ENCODE assay signal across 10 cellular contexts in the genomic region with DNA sequence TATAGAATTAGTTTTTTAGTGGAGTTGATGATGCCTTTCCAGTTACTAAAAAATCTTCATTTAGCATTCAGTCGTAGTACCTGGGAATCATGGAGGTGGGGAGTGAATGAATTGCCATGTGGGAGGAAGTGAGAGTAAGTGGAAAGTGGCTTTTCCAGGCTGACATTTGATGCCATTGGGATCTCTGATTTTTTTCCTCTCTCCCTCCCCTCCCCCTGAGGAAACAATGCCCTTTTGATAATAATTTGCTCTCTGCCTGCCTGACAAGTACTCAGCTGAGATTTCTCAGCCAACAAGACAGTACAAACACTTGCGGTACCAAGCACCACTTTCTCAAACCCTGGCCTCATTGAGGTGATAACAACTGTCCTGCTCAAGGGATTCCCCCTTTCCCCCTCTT. TPM values are rescaled to one million over a fixed set of nuclear protein-coding genes. Genes with fewer than 3 reads are reported as not detected.
A peak's percentile ranks its signal among the peaks of the same experiment; 100 is the strongest.
DNase-seq lines count a peak whose midpoint lies in the region; ATAC-seq, FAIRE-seq and TF ChIP-seq lines count a peak whose summit lies in the region.
"Had no signal": no experiment of that assay in that cellular context is flagged by ENCODE, and none has a peak within 500 bp of the region (broad histone marks: within the 10 kb centered on the region; RNA-seq: fewer than 3 reads in every experiment).

No MANE protein-coding gene starts in this region.

- no peaks in the 10 kb centered on the region for H3K27me3 Mint-ChIP-seq in osteocyte (ENCODE audit: unreplicated experiment)

- H3K14ac ChIP-seq in H1 (ENCODE audit: insufficient read length), result no peak overlapping the region

- H4K5ac ChIP-seq in H1 (ENCODE audit: insufficient read length, low read depth, low read length), result no peak overlapping the region

- TF ChIP-seq POLR2A in H1 (IDR thresholded peaks at IDR 0.05; ENCODE audit: control extremely low read depth in 1 of 2, low read depth in 2 of 2, low read length in 2 of 2), result no peak

- no peak overlapping the region for H2AFZ ChIP-seq in H1 (ENCODE audit: low read length)

- no peak overlapping the region for H2BK12ac ChIP-seq in H1 (ENCODE audit: low read depth, low read length)

- peak overlapping the region; percentile 90 for H3K4me3 Mint-ChIP-seq in osteocyte (ENCODE audit: unreplicated experiment)

- H3K4me1 Mint-ChIP-seq in osteocyte (ENCODE audit: unreplicated experiment), result peaks cover 54% of the 10 kb centered on the region

- peaks cover 21% of the 10 kb centered on the region for H3K79me1 ChIP-seq in H1 (ENCODE audit: low read depth, low read length)

- H3K79me2 ChIP-seq in H1 (ENCODE audit: control insufficient read depth in 1 of 2, insufficient read depth in 2 of 2, low read length in 2 of 2), result peaks cover 21 to 61% of the 10 kb centered on the region in 2 experiments

- no peaks in the 10 kb centered on the region for H3K27me3 ChIP-seq in Panc1 (ENCODE audit: control insufficient read depth, insufficient read depth, low read length)
- H3K27me3 ChIP-seq in H1 (replicated peaks in 1 of 4; ENCODE audit: control insufficient read depth in 3 of 4, extremely low read depth in 1 of 4, insufficient read depth in 3 of 4, low read length in 3 of 4), result no peaks in the 10 kb centered on the region
- no peaks in the 10 kb centered on the region for H3K27me3 ChIP-seq in MG63

- DNase-seq in GM12864 (ENCODE audit: low read depth), result no peak
- no peak for DNase-seq in Panc1 (ENCODE audit: low read depth, low spot score)
- no peak for DNase-seq in H1 (ENCODE audit: low read depth in 1 of 2, low spot score in 2 of 2)
- DNase-seq in osteocyte (ENCODE audit: extremely low spot score, unreplicated experiment), result no peak
- DNase-seq in MG63, result no peak
- no peak for DNase-seq in cardiac septum (ENCODE audit: low spot score)
- DNase-seq in ecto neural progenitor cell (ENCODE audit: low spot score), result no peak
- DNase-seq: amniotic stem cell had no signal

- BruUV-seq in Panc1 (replicated peaks; lab: Mats Ljungman, UMichigan), result no TSS peak

- POLR2A ChIA-PET in Panc1 (lab: Charles Lee) (interaction anchor here (0.6 to 0.7 kb wide), 2 partner anchors 56 to 135 kb away, joined by 7 to 13 read pairs; no protein-coding TSS in a partner anchor), H1 (lab: Charles Lee; ENCODE audit: partially characterized antibody) (interaction anchor here (0.6 to 3.1 kb wide), 9 partner anchors 9 to 44 kb away, joined by 3 to 11 read pairs (median 4); a partner anchor contains a TSS)

- H3K27ac ChIP-seq in Panc1 (ENCODE audit: low read length), result peak overlapping the region; percentile 85
- no peak overlapping the region for H3K27ac ChIP-seq in H1 (ENCODE audit: low read depth, low read length)

- no peak overlapping the region for H2BK15ac ChIP-seq in H1 (ENCODE audit: low read length)

- H4K91ac ChIP-seq in H1 (replicated peaks; ENCODE audit: insufficient read length, low read length), result no peak overlapping the region

- H3K18ac ChIP-seq in H1 (ENCODE audit: extremely low read depth, low read length), result no peak overlapping the region

- peak overlapping the region; percentile 77 for H3K4me3 ChIP-seq in GM12864 (ENCODE audit: low read depth, low read length)
- H3K4me3 ChIP-seq in Panc1 (ENCODE audit: low read depth in 2 of 2, low read length in 2 of 2), result peak overlapping the region; percentile 62 to 86
- peak overlapping the region in 2 of 4 experiments; percentile 70 to 97; a peak in 1 of 8 replicates for H3K4me3 ChIP-seq in H1 (ENCODE audit: extremely low read depth in 1 of 4, insufficient read depth in 2 of 4, low read depth in 3 of 4, low read length in 4 of 4)
- no peak overlapping the region; the same call in 1 of the 2 replicates for H3K4me3 ChIP-seq in MG63

- H3K9me3 Mint-ChIP-seq in osteocyte (ENCODE audit: unreplicated experiment), result no peaks in the 10 kb centered on the region

- no peak overlapping the region for H2BK20ac ChIP-seq in H1 (ENCODE audit: low read length)

- H3K23ac ChIP-seq in H1 (ENCODE audit: insufficient read length), result no peak overlapping the region

- no peak for FAIRE-seq in H1 (lab: Jason Lieb, UNC)

- CTCF ChIA-PET in Panc1 (lab: Charles Lee), result interaction anchor here (0.9 kb wide), 1 partner anchor 123 kb away, joined by 3 read pairs; no protein-coding TSS in a partner anchor
- CTCF ChIA-PET in H1 (lab: Charles Lee; ENCODE audit: partially characterized antibody), result interaction anchor here (1.1 kb wide), 1 partner anchor 122 kb away, joined by 4 read pairs; no protein-coding TSS in a partner anchor

- ATAC-seq in Panc1 (no peak), HG02798 (IDR thresholded peaks at IDR 0.05; ENCODE audit: poor library complexity, unreplicated experiment) (no peak)

- intact Hi-C loops in Panc1 (cut with micrococcal nuclease; ENCODE audit: unreplicated experiment), result no loop called here
- intact Hi-C loops in cardiac septum (cut with DNase I), result no loop called here

- no peak overlapping the region for H3K27ac Mint-ChIP-seq in osteocyte (ENCODE audit: unreplicated experiment)

- H2AK5ac ChIP-seq in H1 (ENCODE audit: low read depth, low read length), result no peak overlapping the region

- H4K8ac ChIP-seq in H1 (ENCODE audit: extremely low read depth, insufficient read depth, low read length), result no peak overlapping the region

- H3K36me3 Mint-ChIP-seq in osteocyte (ENCODE audit: unreplicated experiment), result peaks cover 26% of the 10 kb centered on the region

- H3K36me3 ChIP-seq in Panc1 (ENCODE audit: control insufficient read depth, insufficient read depth, low read length) (peaks cover 33% of the 10 kb centered on the region), H1 (ENCODE audit: control insufficient read depth in 2 of 4, insufficient read depth in 4 of 4, low read length in 3 of 4) (peaks cover 0 to 45% (median 23%) of the 10 kb centered on the region in 4 experiments; a peak in 7 of 8 replicates), MG63 (peaks cover 57% of the 10 kb centered on the region)

- peaks cover 8% of the 10 kb centered on the region for H3K23me2 ChIP-seq in H1 (ENCODE audit: low read depth, low read length)

- peak overlapping the region; percentile 81 to 88; a peak in 3 of 4 replicates for H3K4me2 ChIP-seq in H1 (ENCODE audit: insufficient read depth in 1 of 2, low read depth in 2 of 2, low read length in 2 of 2)

- H3K9ac ChIP-seq in H1 (replicated peaks in 1 of 4; ENCODE audit: extremely low read depth in 1 of 4, low read depth in 3 of 4, low read length in 3 of 4), result no peak overlapping the region; a peak in 1 of 7 replicates

- TF ChIP-seq CTCF in GM12864 (IDR thresholded peaks at IDR 0.05; ENCODE audit: low read depth, low read length, missing control alignments), result no peak
- no peak for TF ChIP-seq CTCF in Panc1 (IDR thresholded peaks at IDR 0.05)
- no peak for TF ChIP-seq CTCF in H1 (IDR thresholded peaks at IDR 0.05; ENCODE audit: control extremely low read depth in 1 of 3, insufficient read depth in 1 of 3, low read depth in 1 of 3, low read length in 3 of 3)
- TF ChIP-seq CTCF in osteocyte (IDR thresholded peaks at IDR 0.05), result no peak

- no peak for TF ChIP-seq RAD21 in H1 (IDR thresholded peaks at IDR 0.05 in 1 of 2, conservative IDR thresholded peaks at IDR 0.05 in 1 of 2; ENCODE audit: low read depth in 2 of 2, low read length in 2 of 2)

- H2BK120ac ChIP-seq in H1 (replicated peaks; ENCODE audit: low read depth, low read length), result no peak overlapping the region

- in situ Hi-C loops in Panc1 (cut with HindIII; ENCODE audit: low pct_unique_long_range_greater_than_20kb, low sequenced_read_pairs), result no loop called here

- H4K20me1 ChIP-seq in H1 (replicated peaks in 1 of 2; ENCODE audit: control insufficient read depth in 1 of 2, insufficient read depth in 2 of 2, low read length in 2 of 2), result peaks cover 9 to 26% of the 10 kb centered on the region in 2 experiments

- no peak overlapping the region for H3K56ac ChIP-seq in H1 (replicated peaks; ENCODE audit: insufficient read length, low read depth, low read length)

- WGBS in H1 (ENCODE audit: extremely low coverage in 1 of 2, insufficient coverage in 1 of 2, insufficient read length in 1 of 2, insufficient replicate concordance in 2 of 2, low coverage in 1 of 2, low lambda C conversion rate in 2 of 2, missing lambda C conversion rate in 1 of 2), 2 experiments, result 92% methylated on average over 2 of the region's 2 CpGs; no CpG with 5 or more reads in 1 of the 2 experiments

- no peak overlapping the region for H2BK5ac ChIP-seq in H1 (ENCODE audit: low read depth, low read length)

- H3K4ac ChIP-seq in H1 (replicated peaks; ENCODE audit: insufficient read length, low read depth, low read length), result no peak overlapping the region

- peaks cover 42% of the 10 kb centered on the region for H3K4me1 ChIP-seq in Panc1 (ENCODE audit: control insufficient read depth, insufficient read depth, low read length)
- peaks cover 5 to 17% (median 6%) of the 10 kb centered on the region in 4 experiments for H3K4me1 ChIP-seq in H1 (replicated peaks in 1 of 4; ENCODE audit: control insufficient read depth in 3 of 4, insufficient read depth in 4 of 4, low read length in 3 of 4)

- H3K9me3 ChIP-seq in Panc1 (ENCODE audit: control insufficient read depth, insufficient read depth, low read depth, low read length) (no peaks in the 10 kb centered on the region), H1 (ENCODE audit: insufficient read depth in 2 of 2, low read depth in 1 of 2, low read length in 1 of 2) (no peaks in the 10 kb centered on the region), MG63 (no peaks in the 10 kb centered on the region)

- no peak for TF ChIP-seq EP300 in H1 (IDR thresholded peaks at IDR 0.05; ENCODE audit: borderline replicate concordance in 1 of 2, low read depth in 2 of 2, low read length in 2 of 2)

RNA-seq across cellular contexts. Expression of a gene that starts 2.2 kb away (rescaled TPM):
- total RNA-seq in Panc1 (2021; ENCODE audit: unreplicated experiment) (223 TPM), osteocyte (100 and 102 TPM in 2 replicates), cardiac septum (46.1 TPM)
- 149 TPM for polyA plus RNA-seq in Panc1 (2012; ENCODE audit: insufficient read length)
- total RNA-seq in H1 (2021; fragmentation: NEBNext Ultra II Directional; extraction: Animal tissue kit (Norgen Biotek cat#: 25700)), result 75.3 and 75.9 TPM in 2 replicates
- polyA plus RNA-seq in H1 (2011; rRNA removed), result 73.4 and 76.4 TPM in 2 replicates
- polyA plus RNA-seq in H1 (2011; cell fraction: cytosol; rRNA removed), result 82.1 TPM
- polyA plus RNA-seq in H1 (2011; cell fraction: nucleus; rRNA removed), result 74.8 TPM
- 58.5 to 64.1 TPM (median 60.6 TPM) in 4 replicates for polyA plus RNA-seq in H1 (2012, experiment 1 of 2)
- polyA plus RNA-seq in H1 (2012, experiment 2 of 2), result 68.7 TPM
- polyA plus RNA-seq in H1 (2013, experiment 1 of 2), result 49.0 TPM
- polyA plus RNA-seq in H1 (2013, experiment 2 of 2), result 48.4 TPM
- 94.4 and 101 TPM in 2 replicates for polyA minus RNA-seq in H1 (2011; rRNA and poly(A)+ RNA removed)
- 47.7 TPM for polyA minus RNA-seq in H1 (2011; cell fraction: cytosol; rRNA and poly(A)+ RNA removed)
- 63.5 TPM for polyA minus RNA-seq in H1 (2011; cell fraction: nucleus; rRNA and poly(A)+ RNA removed)
- total RNA-seq in MG63 (2014; rRNA removed; shearing (Covaris generic); ENCODE audit: low replicate concordance), result 106 and 126 TPM in 2 replicates

RNA-seq across cellular contexts. Expression of a gene that starts 17.8 kb away (rescaled TPM):
- total RNA-seq in Panc1 (2021; ENCODE audit: unreplicated experiment) (296 TPM), osteocyte (42.3 and 44.2 TPM in 2 replicates), cardiac septum (283 TPM)
- 413 TPM for polyA plus RNA-seq in Panc1 (2012; ENCODE audit: insufficient read length)
- total RNA-seq in H1 (2021; fragmentation: NEBNext Ultra II Directional; extraction: Animal tissue kit (Norgen Biotek cat#: 25700)), result 117 and 129 TPM in 2 replicates
- 629 and 1,042 TPM in 2 replicates for polyA plus RNA-seq in H1 (2011; rRNA removed)
- 426 TPM for polyA plus RNA-seq in H1 (2011; cell fraction: cytosol; rRNA removed)
- 307 TPM for polyA plus RNA-seq in H1 (2011; cell fraction: nucleus; rRNA removed)
- polyA plus RNA-seq in H1 (2012, experiment 1 of 2), result 227 to 317 TPM (median 267 TPM) in 4 replicates
- polyA plus RNA-seq in H1 (2012, experiment 2 of 2), result 355 TPM
- 278 TPM for polyA plus RNA-seq in H1 (2013, experiment 1 of 2)
- 273 TPM for polyA plus RNA-seq in H1 (2013, experiment 2 of 2)
- 73.1 and 99.2 TPM in 2 replicates for polyA minus RNA-seq in H1 (2011; rRNA and poly(A)+ RNA removed)
- polyA minus RNA-seq in H1 (2011; cell fraction: cytosol; rRNA and poly(A)+ RNA removed), result 28.3 TPM
- 62.3 TPM for polyA minus RNA-seq in H1 (2011; cell fraction: nucleus; rRNA and poly(A)+ RNA removed)
- total RNA-seq in MG63 (2014; rRNA removed; shearing (Covaris generic); ENCODE audit: low replicate concordance), result 179 and 190 TPM in 2 replicates

RNA-seq across cellular contexts. Expression of a gene that starts 34.3 kb away (rescaled TPM):
- 371 TPM for total RNA-seq in Panc1 (2021; ENCODE audit: unreplicated experiment)
- 299 TPM for polyA plus RNA-seq in Panc1 (2012; ENCODE audit: insufficient read length)
- total RNA-seq in H1 (2021; fragmentation: NEBNext Ultra II Directional; extraction: Animal tissue kit (Norgen Biotek cat#: 25700)), result 130 and 133 TPM in 2 replicates
- 132 and 134 TPM in 2 replicates for polyA plus RNA-seq in H1 (2011; rRNA removed)
- polyA plus RNA-seq in H1 (2011; cell fraction: cytosol; rRNA removed), result 155 TPM
- polyA plus RNA-seq in H1 (2011; cell fraction: nucleus; rRNA removed), result 87.7 TPM
- 148 to 187 TPM (median 180 TPM) in 4 replicates for polyA plus RNA-seq in H1 (2012, experiment 1 of 2)
- 75.0 TPM for polyA plus RNA-seq in H1 (2012, experiment 2 of 2)
- polyA plus RNA-seq in H1 (2013, experiment 1 of 2), result 96.7 TPM
- polyA plus RNA-seq in H1 (2013, experiment 2 of 2), result 108 TPM
- polyA minus RNA-seq in H1 (2011; rRNA and poly(A)+ RNA removed), result 83.1 and 86.2 TPM in 2 replicates
- polyA minus RNA-seq in H1 (2011; cell fraction: cytosol; rRNA and poly(A)+ RNA removed), result 56.1 TPM
- polyA minus RNA-seq in H1 (2011; cell fraction: nucleus; rRNA and poly(A)+ RNA removed), result 38.1 TPM
- 125 and 135 TPM in 2 replicates for total RNA-seq in osteocyte
- total RNA-seq in MG63 (2014; rRNA removed; shearing (Covaris generic); ENCODE audit: low replicate concordance), result 266 and 293 TPM in 2 replicates
- 76.1 TPM for total RNA-seq in cardiac septum

RNA-seq across cellular contexts. Expression of a gene that starts 58.0 kb away (rescaled TPM):
- total RNA-seq in Panc1 (2021; ENCODE audit: unreplicated experiment) (0.77 TPM), osteocyte (not detected in 2 replicates), cardiac septum (not detected)
- polyA plus RNA-seq in Panc1 (2012; ENCODE audit: insufficient read length), result 1.6 TPM
- total RNA-seq in H1 (2021; fragmentation: NEBNext Ultra II Directional; extraction: Animal tissue kit (Norgen Biotek cat#: 25700)), result not detected in 2 replicates
- polyA plus RNA-seq in H1 (2011; rRNA removed), result 0.14 and 0.16 TPM in 2 replicates
- not detected for polyA plus RNA-seq in H1 (2011; cell fraction: cytosol; rRNA removed)
- not detected for polyA plus RNA-seq in H1 (2011; cell fraction: nucleus; rRNA removed)
- 0.29 to 0.34 TPM in 2 of 4 replicates, not detected in the others for polyA plus RNA-seq in H1 (2012, experiment 1 of 2)
- polyA plus RNA-seq in H1 (2012, experiment 2 of 2), result not detected
- 0.39 TPM for polyA plus RNA-seq in H1 (2013, experiment 1 of 2)
- polyA plus RNA-seq in H1 (2013, experiment 2 of 2), result 0.66 TPM
- 0.39 TPM in 1 of 2 replicates, not detected in the other for polyA minus RNA-seq in H1 (2011; rRNA and poly(A)+ RNA removed)
- not detected for polyA minus RNA-seq in H1 (2011; cell fraction: cytosol; rRNA and poly(A)+ RNA removed)
- polyA minus RNA-seq in H1 (2011; cell fraction: nucleus; rRNA and poly(A)+ RNA removed), result not detected
- not detected in 2 replicates for total RNA-seq in MG63 (2014; rRNA removed; shearing (Covaris generic); ENCODE audit: low replicate concordance)
- total RNA-seq: mesenteric fat pad had no signal
